10 cellular contexts compared by ENCODE assay signal in genomic region chr3:183594636-183595035, GRCh38. TPM values are rescaled to one million over a fixed set of nuclear protein-coding genes. Genes with fewer than 3 reads are reported as not detected.
"Had no signal": no experiment of that assay in that cellular context is flagged by ENCODE, and none has a peak within 500 bp of the region (broad histone marks: within the 10 kb centered on the region; RNA-seq: fewer than 3 reads in every experiment).

No MANE protein-coding gene starts in this region.

- DNase-seq: GM23248, GOT3, H7, HFFc6 had no signal

- H3K4me3 Mint-ChIP-seq: HFFc6 had no signal

- H3K9me3 ChIP-seq: HAP-1 had no signal

- H3K27ac ChIP-seq: GM23248, HL-60 had no signal

- H3K27ac Mint-ChIP-seq: HFFc6, IgD-negative memory B cell had no signal

- H3K36me3 ChIP-seq: HAP-1 had no signal

- H3K4me3 ChIP-seq: GM23248, HAP-1 had no signal

- H2AFZ ChIP-seq: GM23248 had no signal

- H3K9ac ChIP-seq: GM23248 had no signal

RNA-seq across cellular contexts. Expression of gene KLHL6, which starts 39.1 kb away (rescaled TPM):
- total RNA-seq: GM23248, H4, HepG2, HFFc6, HT1080 had no signal
- polyA plus RNA-seq: GM23248, HepG2 had no signal
